Comparison of ENCODE assay signal across 18 cellular contexts in genomic region chr6:119294984-119295383, GRCh38. TPM values are rescaled to one million over a fixed set of nuclear protein-coding genes. Genes with fewer than 3 reads are reported as not detected.
DNase-seq lines count a peak whose midpoint lies in the region; ATAC-seq, FAIRE-seq and TF ChIP-seq lines count a peak whose summit lies in the region.
"Had no signal": no experiment of that assay in that cellular context is flagged by ENCODE, and none has a peak within 500 bp of the region (broad histone marks: within the 10 kb centered on the region; RNA-seq: fewer than 3 reads in every experiment).

No MANE protein-coding gene starts in this region.

- no peak overlapping the region for H3K4me2 ChIP-seq in PC-3 (ENCODE audit: low read length)
- H3K4me2 ChIP-seq: PC-9 had no signal

- FAIRE-seq in D721Med (lab: Jason Lieb, UNC), result no peak

- H3K9ac ChIP-seq in PC-3 (ENCODE audit: low read length), result no peak overlapping the region

- no peaks in the 10 kb centered on the region for H3K9me2 ChIP-seq in PC-3 (replicated peaks; ENCODE audit: low read length)

- H3K9me3 ChIP-seq in PC-3 (ENCODE audit: low read length), result no peaks in the 10 kb centered on the region
- H3K9me3 ChIP-seq: heart left ventricle, right atrium auricular region had no signal

- H3F3A ChIP-seq in PC-3 (ENCODE audit: low read length, unreplicated experiment), result no peaks in the 10 kb centered on the region

- peak; percentile 82 for ATAC-seq in GM18502 (IDR thresholded peaks at IDR 0.05; ENCODE audit: poor library complexity, unreplicated experiment)
- peak; percentile 79 for ATAC-seq in GM19043 (IDR thresholded peaks at IDR 0.05; ENCODE audit: low read depth, unreplicated experiment)
- ATAC-seq in HG02678 (IDR thresholded peaks at IDR 0.05; ENCODE audit: unreplicated experiment), result peak; percentile 71
- ATAC-seq in HG03575 (IDR thresholded peaks at IDR 0.05; ENCODE audit: extremely low read depth, insufficient number of reproducible peaks, low FRiP score, unreplicated experiment), result peak; percentile 75
- ATAC-seq in PC-3, result no peak
- ATAC-seq: heart left ventricle, left cardiac atrium had no signal

- DNase-seq in PC-3 (no peak), NCI-H1417 treated with DMSO at 0.1 percent for 48 hours (lab: John Stamatoyannopoulos, UW) (no peak), DMS53 treated with DMSO at 0.1 percent for 48 hours (lab: John Stamatoyannopoulos, UW; ENCODE audit: unreplicated experiment) (no peak), D721Med (ENCODE audit: insufficient read length, low spot score) (no peak)
- DNase-seq: activated CD4-positive, CD25-positive, alpha-beta regulatory T cell treated with anti-CD3 and anti-CD28 coated beads, Interleukin-2, amount 50 U/mL, for 72 hours; activated naive CD4-positive, alpha-beta T cell; central memory CD4-positive, alpha-beta T cell; DMS53; heart left ventricle; left cardiac atrium; naive B cell; stimulated activated CD4-positive, alpha-beta T cell treated with anti-CD3 and anti-CD28 coated beads, Interleukin-4, amount 100 ng/mL, for 4 hours had no signal

- no peaks in the 10 kb centered on the region for H3K79me2 ChIP-seq in PC-3 (ENCODE audit: low read length)

- POLR2A ChIA-PET in PC-3 (lab: Charles Lee; ENCODE audit: unreplicated experiment), result no interaction called here

- H4K20me1 ChIP-seq in PC-3 (ENCODE audit: low read length), result no peaks in the 10 kb centered on the region

- intact Hi-C loops in PC-3 (cut with micrococcal nuclease), result no loop called here

- no TSS peak for BruUV-seq in PC-3 (replicated peaks; lab: Mats Ljungman, UMichigan)

- TF ChIP-seq CTCF in PC-3 (conservative IDR thresholded peaks at IDR 0.05; ENCODE audit: low read depth, low read length) (no peak), D721Med (IDR thresholded peaks at IDR 0.05; ENCODE audit: insufficient read depth, missing control alignments) (no peak)

- no peaks in the 10 kb centered on the region for H3K4me1 ChIP-seq in PC-3 (ENCODE audit: insufficient read depth, low read length)

- H2AFZ ChIP-seq in PC-3 (ENCODE audit: low read length), result no peak overlapping the region
- H2AFZ ChIP-seq: PC-9 had no signal

- CTCF ChIA-PET in PC-3 (lab: Charles Lee), result no interaction called here

- H3K27ac ChIP-seq in PC-3 (ENCODE audit: low read length), result no peak overlapping the region
- H3K27ac ChIP-seq: PC-9, right atrium auricular region had no signal

- H3K4me3 ChIP-seq in PC-3 (ENCODE audit: low read length), result no peak overlapping the region
- H3K4me3 ChIP-seq: heart left ventricle, PC-9, right atrium auricular region had no signal

- no peaks in the 10 kb centered on the region for H3K36me3 ChIP-seq in PC-3 (ENCODE audit: low read depth, low read length)
- H3K36me3 ChIP-seq: right atrium auricular region had no signal

- no peaks in the 10 kb centered on the region for H3K27me3 ChIP-seq in PC-3 (ENCODE audit: low read length)
- H3K27me3 ChIP-seq: heart left ventricle, right atrium auricular region had no signal

RNA-seq across cellular contexts. Expression of gene MAN1A1, which starts 54.6 kb away (rescaled TPM):
- total RNA-seq in PC-3 (2014; rRNA removed), result 19.0 and 24.6 TPM in 2 replicates
